ENCODE assay signal across 16 cellular contexts in genomic region chr10:81215498-81215897, GRCh38.
DNase-seq lines count a peak whose midpoint lies in the region; ATAC-seq and TF ChIP-seq lines count a peak whose summit lies in the region.
"Had no signal": no experiment of that assay in that cellular context is flagged by ENCODE, and none has a peak within 500 bp of the region (broad histone marks: within the 10 kb centered on the region; RNA-seq: fewer than 3 reads in every experiment).

No MANE protein-coding gene starts in this region.

- TF ChIP-seq POLR2A in heart left ventricle (IDR thresholded peaks at IDR 0.05) (no peak), suprapubic skin (IDR thresholded peaks at IDR 0.05) (no peak)

- DNase-seq in Right ventricle myocardium inferior (ENCODE audit: missing footprints) (no peak), heart left ventricle (no peak), astrocyte of the spinal cord (ENCODE audit: low read depth, low spot score) (peak; percentile 0), left lobe of liver (ENCODE audit: low spot score) (no peak), aorta (no peak), HT-29 (ENCODE audit: low spot score) (no peak), DMS 273 (lab: John Stamatoyannopoulos, UW; ENCODE audit: unreplicated experiment) (no peak), suprapubic skin (ENCODE audit: low spot score in 2 of 2) (no peak)
- DNase-seq: 8988T, DMS153, EL, NCI-H1048, NCI-H446, PC-9 had no signal

- H3K27me3 ChIP-seq in heart left ventricle (no peaks in the 10 kb centered on the region), aorta (ENCODE audit: control insufficient read depth in 1 of 2, insufficient read depth in 2 of 2, low read length in 1 of 2) (no peaks in the 10 kb centered on the region), suprapubic skin (no peaks in the 10 kb centered on the region)

- WGBS in heart left ventricle, 4 donors: 47 to 59% (median 52%) methylated on average over 3 of the region's 3 CpGs
- 17 to 19% methylated on average over 3 of the region's 3 CpGs for WGBS in aorta, 2 donors
- WGBS in suprapubic skin: 52% methylated on average over 3 of the region's 3 CpGs

- intact Hi-C loops in Right ventricle myocardium inferior (cut with DNase I): no loop called here
- intact Hi-C loops in heart left ventricle (cut with DNase I): no loop called here
- intact Hi-C loops in aorta (cut with DNase I): no loop called here

- peak; percentile 78 for ATAC-seq in Right ventricle myocardium inferior
- no peak for ATAC-seq in heart left ventricle
- peak; percentile 34 for ATAC-seq in left lobe of liver
- ATAC-seq in aorta (ENCODE audit: low FRiP score): peak; percentile 33
- ATAC-seq: SK-N-SH treated with all-trans-retinoic acid at 6 μM for 48 hours had no signal

- H3K4me3 ChIP-seq in heart left ventricle (no peak overlapping the region), astrocyte of the spinal cord (ENCODE audit: low read depth, low read length) (no peak overlapping the region), aorta (ENCODE audit: low read length in 2 of 2) (no peak overlapping the region), suprapubic skin (no peak overlapping the region)
- H3K4me3 ChIP-seq: PC-9 had no signal

- H3K4me1 ChIP-seq in heart left ventricle (no peaks in the 10 kb centered on the region), aorta (ENCODE audit: control insufficient read depth in 1 of 2, insufficient read depth in 2 of 2, low read length in 2 of 2) (no peaks in the 10 kb centered on the region), suprapubic skin (no peaks in the 10 kb centered on the region)

- H3K36me3 ChIP-seq in heart left ventricle (no peaks in the 10 kb centered on the region), aorta (ENCODE audit: control insufficient read depth in 1 of 2, insufficient read depth in 2 of 2, low read length in 1 of 2) (no peaks in the 10 kb centered on the region), suprapubic skin (no peaks in the 10 kb centered on the region)

- no peak for TF ChIP-seq EP300 in suprapubic skin (IDR thresholded peaks at IDR 0.05)

- no peak overlapping the region for H3K27ac ChIP-seq in heart left ventricle
- no peak overlapping the region for H3K27ac ChIP-seq in aorta (ENCODE audit: low read depth in 1 of 2, low read length in 2 of 2)
- no peak overlapping the region for H3K27ac ChIP-seq in suprapubic skin
- H3K27ac ChIP-seq: C4-2B, PC-9 had no signal

- in situ Hi-C loops in astrocyte of the spinal cord (cut with HindIII; ENCODE audit: low sequenced_read_pairs): no loop called here

- no peaks in the 10 kb centered on the region for H3K9me3 ChIP-seq in heart left ventricle
- H3K9me3 ChIP-seq in aorta (ENCODE audit: control insufficient read depth, low read length): no peaks in the 10 kb centered on the region
- no peaks in the 10 kb centered on the region for H3K9me3 ChIP-seq in suprapubic skin

- no peak for TF ChIP-seq CTCF in heart left ventricle (IDR thresholded peaks at IDR 0.05)
- TF ChIP-seq CTCF in astrocyte of the spinal cord (IDR thresholded peaks at IDR 0.05; ENCODE audit: low read depth, low read length): no peak
- no peak for TF ChIP-seq CTCF in suprapubic skin (IDR thresholded peaks at IDR 0.05)

Comparison
In these comparisons a context has a peak if more than half of its experiments do, and no peak if none do; other contexts are left out.
1. ATAC-seq: peak in Right ventricle myocardium inferior (single experiment), left lobe of liver (single experiment) and aorta (single experiment); none in heart left ventricle (0 of 4).